Comparison of ENCODE assay signal across 2 cellular contexts in genomic region chr3:13457593-13457992, GRCh38.
A peak's percentile ranks its signal among the peaks of the same experiment; 100 is the strongest.
TF ChIP-seq lines count a peak whose summit lies in the region.

No MANE protein-coding gene starts in this region.

TF ChIP-seq in WTC11, 78 proteins besides CTCF, POLR2A, EP300 and RAD21:
- peak; percentile 72 for TF ChIP-seq GABPB1 (CRISPR knock-in tag; IDR thresholded peaks at IDR 0.05)
- TF ChIP-seq, protein P1, sequence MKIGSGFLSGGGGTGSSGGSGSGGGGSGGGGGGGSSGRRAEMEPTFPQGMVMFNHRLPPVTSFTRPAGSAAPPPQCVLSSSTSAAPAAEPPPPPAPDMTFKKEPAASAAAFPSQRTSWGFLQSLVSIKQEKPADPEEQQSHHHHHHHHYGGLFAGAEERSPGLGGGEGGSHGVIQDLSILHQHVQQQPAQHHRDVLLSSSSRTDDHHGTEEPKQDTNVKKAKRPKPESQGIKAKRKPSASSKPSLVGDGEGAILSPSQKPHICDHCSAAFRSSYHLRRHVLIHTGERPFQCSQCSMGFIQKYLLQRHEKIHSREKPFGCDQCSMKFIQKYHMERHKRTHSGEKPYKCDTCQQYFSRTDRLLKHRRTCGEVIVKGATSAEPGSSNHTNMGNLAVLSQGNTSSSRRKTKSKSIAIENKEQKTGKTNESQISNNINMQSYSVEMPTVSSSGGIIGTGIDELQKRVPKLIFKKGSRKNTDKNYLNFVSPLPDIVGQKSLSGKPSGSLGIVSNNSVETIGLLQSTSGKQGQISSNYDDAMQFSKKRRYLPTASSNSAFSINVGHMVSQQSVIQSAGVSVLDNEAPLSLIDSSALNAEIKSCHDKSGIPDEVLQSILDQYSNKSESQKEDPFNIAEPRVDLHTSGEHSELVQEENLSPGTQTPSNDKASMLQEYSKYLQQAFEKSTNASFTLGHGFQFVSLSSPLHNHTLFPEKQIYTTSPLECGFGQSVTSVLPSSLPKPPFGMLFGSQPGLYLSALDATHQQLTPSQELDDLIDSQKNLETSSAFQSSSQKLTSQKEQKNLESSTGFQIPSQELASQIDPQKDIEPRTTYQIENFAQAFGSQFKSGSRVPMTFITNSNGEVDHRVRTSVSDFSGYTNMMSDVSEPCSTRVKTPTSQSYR (CRISPR knock-in tag; IDR thresholded peaks at IDR 0.05): no peak
TF ChIP-seq in WTC11: peak in this region for 1.

TF ChIP-seq in H1, 55 proteins besides CTCF, POLR2A, EP300 and RAD21:
- TF ChIP-seq RFX5 (IDR thresholded peaks at IDR 0.05; ENCODE audit: borderline replicate concordance, low read depth, low read length) (no peak), CEBPB (IDR thresholded peaks at IDR 0.05; ENCODE audit: low read depth, low read length) (peak; percentile 53; the same call in 1 of the 2 replicates)
TF ChIP-seq in H1: peak in this region for 1.
